ENCODE assay signal across 9 cellular contexts in the genomic region with DNA sequence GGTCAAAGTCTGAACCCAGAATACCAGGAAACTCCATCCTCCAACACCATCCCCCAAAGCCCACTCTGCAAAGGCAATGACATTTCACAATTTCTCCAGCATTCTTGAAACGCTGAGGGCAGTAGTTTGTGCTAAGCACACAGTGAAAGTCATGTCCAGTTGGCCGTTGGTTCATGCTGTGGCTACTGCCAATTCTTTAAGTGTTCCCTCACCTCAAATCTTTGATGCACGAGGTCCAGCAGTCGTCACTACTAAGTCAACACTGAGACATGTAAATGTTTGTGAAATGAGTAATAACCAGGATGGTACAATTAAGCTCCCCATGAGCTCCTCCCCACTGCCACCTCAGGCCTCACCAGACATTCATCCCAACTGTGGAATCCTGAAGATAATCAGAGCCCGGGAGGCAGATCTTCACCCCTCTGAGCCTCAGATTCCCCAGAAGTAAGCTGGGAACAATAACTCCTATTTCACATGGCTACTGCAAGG. TPM values are rescaled to one million over a fixed set of nuclear protein-coding genes. Genes with fewer than 3 reads are reported as not detected.
DNase-seq lines count a peak whose midpoint lies in the region; ATAC-seq and TF ChIP-seq lines count a peak whose summit lies in the region.
"Had no signal": no experiment of that assay in that cellular context is flagged by ENCODE, and none has a peak within 500 bp of the region (broad histone marks: within the 10 kb centered on the region; RNA-seq: fewer than 3 reads in every experiment).

No MANE protein-coding gene starts in this region.

- 0 out of 4 replicates have a peak overlapping the region, but pooled peaks of 1 of the 2 experiments have one; percentile 1 for H3K4me3 ChIP-seq in Panc1 (ENCODE audit: low read depth in 2 of 2, low read length in 2 of 2)
- H3K4me3 ChIP-seq in mucosa of rectum (ENCODE audit: low read length in 2 of 2): no peak overlapping the region

- H3K9me3 ChIP-seq in Panc1 (ENCODE audit: control insufficient read depth, insufficient read depth, low read depth, low read length) (no peaks in the 10 kb centered on the region), mucosa of rectum (ENCODE audit: control insufficient read depth in 2 of 2, low read length in 2 of 2) (no peaks in the 10 kb centered on the region)

- ATAC-seq in Panc1 (peak; percentile 93), esophagus mucosa (peak; percentile 97), HG03469 (IDR thresholded peaks at IDR 0.05; ENCODE audit: unreplicated experiment) (no peak), HG03565 (IDR thresholded peaks at IDR 0.05; ENCODE audit: unreplicated experiment) (no peak)

- H3K36me3 ChIP-seq in Panc1 (ENCODE audit: control insufficient read depth, insufficient read depth, low read length) (0 out of 2 replicates have a peak, but pooled peaks cover 2% of the 10 kb centered on the region), mucosa of rectum (ENCODE audit: control insufficient read depth in 2 of 2, insufficient read depth in 2 of 2, low read length in 2 of 2) (no peaks in the 10 kb centered on the region)

- no peak for TF ChIP-seq CTCF in Panc1 (IDR thresholded peaks at IDR 0.05)
- no peak for TF ChIP-seq CTCF in GM20000 (IDR thresholded peaks at IDR 0.05; ENCODE audit: extremely low read depth, missing control alignments)

- H3K4me1 ChIP-seq in Panc1 (ENCODE audit: control insufficient read depth, insufficient read depth, low read length): peaks cover 32% of the 10 kb centered on the region
- H3K4me1 ChIP-seq in mucosa of rectum (ENCODE audit: control insufficient read depth in 2 of 2, insufficient read depth in 2 of 2, low read length in 2 of 2): peaks cover 32 to 44% of the 10 kb centered on the region in 2 donors

- in situ Hi-C loops in Caki2 (cut with HindIII; ENCODE audit: low pct_unique_long_range_greater_than_20kb, low sequenced_read_pairs) (no loop called here), Panc1 (cut with HindIII; ENCODE audit: low pct_unique_long_range_greater_than_20kb, low sequenced_read_pairs) (no loop called here)

- H3K27me3 ChIP-seq in Panc1 (ENCODE audit: control insufficient read depth, insufficient read depth, low read length) (no peaks in the 10 kb centered on the region), mucosa of rectum (ENCODE audit: control insufficient read depth in 2 of 2, insufficient read depth in 2 of 2, low read length in 2 of 2) (no peaks in the 10 kb centered on the region)

- intact Hi-C loops in Panc1 (cut with micrococcal nuclease; ENCODE audit: unreplicated experiment): no loop called here

- POLR2A ChIA-PET in Panc1 (lab: Charles Lee): no interaction called here

- H3K27ac ChIP-seq in Panc1 (ENCODE audit: low read length): peak overlapping the region; percentile 91
- H3K27ac ChIP-seq in mucosa of rectum (ENCODE audit: low read depth in 2 of 2, low read length in 2 of 2): peak overlapping the region; percentile 29 to 33

- CTCF ChIA-PET in Panc1 (lab: Charles Lee): no interaction called here

- H3K9ac ChIP-seq in mucosa of rectum (ENCODE audit: low read depth in 1 of 2, low read length in 2 of 2): no peak overlapping the region

- DNase-seq in Caki2 (ENCODE audit: low read depth) (peak; percentile 92), Panc1 (ENCODE audit: low read depth, low spot score) (peak; percentile 92), GM20000 (ENCODE audit: low spot score) (no peak)
- DNase-seq in stimulated activated CD4-positive, alpha-beta T cell treated with anti-CD3 and anti-CD28 coated beads, Interleukin-12 subunit alpha, Interleukin-12 subunit beta, amount 100 ng/mL, for 4 hours: no peak
- DNase-seq: DND-41 had no signal

- BruUV-seq in Panc1 (replicated peaks; lab: Mats Ljungman, UMichigan): no TSS peak

RNA-seq across cellular contexts. Expression of a gene that starts 7.0 kb away (rescaled TPM):
- total RNA-seq in Caki2 (2014; rRNA removed; shearing (Covaris generic); ENCODE audit: low replicate concordance): 36.7 and 45.5 TPM in 2 replicates
- total RNA-seq in Panc1 (2021; ENCODE audit: unreplicated experiment) (28.3 TPM), esophagus mucosa (38.9 TPM)
- polyA plus RNA-seq in Panc1 (2012; ENCODE audit: insufficient read length): 18.1 TPM

Comparison
In these comparisons a context has a peak if more than half of its experiments do, and no peak if none do; other contexts are left out.
1. DNase-seq: peak in Caki2 (single experiment) and Panc1 (single experiment); none in stimulated activated CD4-positive, alpha-beta T cell treated with anti-CD3 and anti-CD28 coated beads, Interleukin-12 subunit alpha, Interleukin-12 subunit beta, amount 100 ng/mL, for 4 hours (single experiment) and GM20000 (single experiment).
2. ATAC-seq: peak in Panc1 (single experiment) and esophagus mucosa (single experiment); none in HG03469 (single experiment) and HG03565 (single experiment).